In genomic region chr2:3814846-3815245, GRCh38 we compare ENCODE assay signal across 29 cellular contexts.
"Had no signal": no experiment of that assay in that cellular context is flagged by ENCODE, and none has a peak within 500 bp of the region (broad histone marks: within the 10 kb centered on the region; RNA-seq: fewer than 3 reads in every experiment).

No MANE protein-coding gene starts in this region.

- H3K36me3 ChIP-seq: ascending aorta, cardiac muscle cell, SJCRH30 had no signal

- H3K4me1 Mint-ChIP-seq: activated CD4-positive, alpha-beta T cell treated with anti-CD3 and anti-CD28 coated beads for 36 hours; activated CD4-positive, alpha-beta T cell treated with anti-CD3 and anti-CD28 coated beads, Interleukin-2, amount 10 ng/mL, durations not matched to agents 7 days and 5 days; activated naive CD4-positive, alpha-beta T cell treated with anti-CD3 and anti-CD28 coated beads, Interleukin-2, amount 50 U/mL, for 24 hours; activated naive CD8-positive, alpha-beta T cell treated with anti-CD3 and anti-CD28 coated beads, Interleukin-2, amount 10 ng/mL, durations not matched to agents 7 days and 5 days; central memory CD8-positive, alpha-beta T cell; WTC11 had no signal

- H3K9me3 Mint-ChIP-seq: T-helper 2 cell treated with Interferon-gamma antibody and Interleukin-4, amounts not matched to agents 5 μg/mL and 100 μg/mL, for 36 hours had no signal

- H3K27me3 Mint-ChIP-seq: activated CD4-positive, alpha-beta T cell treated with anti-CD3 and anti-CD28 coated beads, Interleukin-2, amount 10 ng/mL, durations not matched to agents 7 days and 5 days; activated naive CD8-positive, alpha-beta T cell treated with anti-CD3 and anti-CD28 coated beads, Interleukin-2, amount 10 ng/mL, durations not matched to agents 7 days and 5 days; activated T-cell treated with anti-CD3 and anti-CD28 coated beads, Interleukin-2, amount 50 U/mL, for 24 hours; central memory CD8-positive, alpha-beta T cell had no signal

- ATAC-seq: activated CD4-positive, alpha-beta T cell treated with anti-CD3 and anti-CD28 coated beads for 36 hours; activated CD4-positive, CD25-positive, alpha-beta regulatory T cell treated with anti-CD3 and anti-CD28 coated beads, Interleukin-2, amount 50 U/mL, for 24 hours; activated CD8-positive, alpha-beta T cell treated with anti-CD3 and anti-CD28 coated beads, Interleukin-2, amount 10 ng/mL, durations not matched to agents 7 days and 5 days; Panc1; WTC11 had no signal

- H3K4me3 ChIP-seq: ascending aorta, cardiac muscle cell, SJCRH30, SK-N-MC had no signal

- H3K9me3 ChIP-seq: SJCRH30 had no signal

- H3K36me3 Mint-ChIP-seq: activated naive CD8-positive, alpha-beta T cell treated with anti-CD3 and anti-CD28 coated beads, Interleukin-2, amount 10 ng/mL, durations not matched to agents 7 days and 5 days had no signal

- H3K4me3 Mint-ChIP-seq: activated CD4-positive, alpha-beta T cell treated with anti-CD3 and anti-CD28 coated beads for 36 hours; activated CD4-positive, alpha-beta T cell treated with anti-CD3 and anti-CD28 coated beads, Interleukin-2, amount 10 ng/mL, durations not matched to agents 7 days and 5 days; activated CD8-positive, alpha-beta T cell treated with anti-CD3 and anti-CD28 coated beads, Interleukin-2, amount 10 ng/mL, durations not matched to agents 7 days and 5 days; activated naive CD4-positive, alpha-beta T cell treated with anti-CD3 and anti-CD28 coated beads, Interleukin-2, amount 50 U/mL, for 24 hours; activated naive CD8-positive, alpha-beta T cell treated with anti-CD3 and anti-CD28 coated beads, Interleukin-2, amount 10 ng/mL, durations not matched to agents 7 days and 5 days; activated T-cell treated with anti-CD3 and anti-CD28 coated beads, Interleukin-2, amount 50 U/mL, for 24 hours; central memory CD8-positive, alpha-beta T cell; T-helper 2 cell treated with Interferon-gamma antibody and Interleukin-4, amounts not matched to agents 5 μg/mL and 100 μg/mL, for 36 hours; WTC11 had no signal

- H3K4me1 ChIP-seq: ascending aorta, SJCRH30 had no signal

- H3K27me3 ChIP-seq: ascending aorta, cardiac muscle cell, SJCRH30 had no signal

- H3K27ac ChIP-seq: ascending aorta, cardiac muscle cell, SJCRH30, SK-N-MC had no signal

- H3K27ac Mint-ChIP-seq: activated CD4-positive, alpha-beta T cell treated with anti-CD3 and anti-CD28 coated beads for 36 hours; activated CD4-positive, alpha-beta T cell treated with anti-CD3 and anti-CD28 coated beads, Interleukin-2, amount 10 ng/mL, durations not matched to agents 7 days and 5 days; activated CD8-positive, alpha-beta T cell treated with anti-CD3 and anti-CD28 coated beads, Interleukin-2, amount 10 ng/mL, durations not matched to agents 7 days and 5 days; activated naive CD4-positive, alpha-beta T cell treated with anti-CD3 and anti-CD28 coated beads, Interleukin-2, amount 50 U/mL, for 24 hours; activated naive CD8-positive, alpha-beta T cell treated with anti-CD3 and anti-CD28 coated beads, Interleukin-2, amount 10 ng/mL, durations not matched to agents 7 days and 5 days; activated T-cell treated with anti-CD3 and anti-CD28 coated beads, Interleukin-2, amount 50 U/mL, for 24 hours; activated T-helper 2 cell treated with anti-CD3 and anti-CD28 coated beads, Interferon-gamma antibody, Interleukin-2, Interleukin-4, amounts not matched to agents 10 μg/mL and 5 μg/mL and 100 μg/mL, durations not matched to agents 14 hours and 24 hours and 36 hours; T-helper 2 cell treated with Interferon-gamma antibody and Interleukin-4, amounts not matched to agents 5 μg/mL and 100 μg/mL, for 36 hours; WTC11 had no signal

- DNase-seq: activated CD4-positive, alpha-beta T cell treated with anti-CD3 and anti-CD28 coated beads for 36 hours; activated CD4-positive, alpha-beta T cell treated with anti-CD3 and anti-CD28 coated beads, Interleukin-2, amount 10 ng/mL, durations not matched to agents 7 days and 5 days; activated CD4-positive, alpha-beta T cell treated with anti-CD3 and anti-CD28 coated beads, Interleukin-2, amount 50 U/mL, for 48 hours; activated CD8-positive, alpha-beta T cell treated with anti-CD3 and anti-CD28 coated beads, Interleukin-2, amount 10 ng/mL, durations not matched to agents 7 days and 5 days; activated gamma-delta T cell; activated naive CD4-positive, alpha-beta T cell treated with Interleukin-2 at 50 U/mL for 16 hours; activated naive CD8-positive, alpha-beta T cell treated with anti-CD3 and anti-CD28 coated beads, Interleukin-2, amount 10 ng/mL, durations not matched to agents 7 days and 5 days; activated T-cell treated with anti-CD3 and anti-CD28 coated beads, Interleukin-2, amount 50 U/mL, for 24 hours; amygdala; KG1; NCI-H1092 treated with DMSO at 0.1 percent for 48 hours; NCI-H1417 treated with DMSO at 0.1 percent for 48 hours; NCI-H1930; NCI-H2081 treated with DMSO at 0.1 percent for 48 hours; NCI-H226; NCI-H510A; NCI-H69; SHP77; SJCRH30 had no signal
